In the genomic region with DNA sequence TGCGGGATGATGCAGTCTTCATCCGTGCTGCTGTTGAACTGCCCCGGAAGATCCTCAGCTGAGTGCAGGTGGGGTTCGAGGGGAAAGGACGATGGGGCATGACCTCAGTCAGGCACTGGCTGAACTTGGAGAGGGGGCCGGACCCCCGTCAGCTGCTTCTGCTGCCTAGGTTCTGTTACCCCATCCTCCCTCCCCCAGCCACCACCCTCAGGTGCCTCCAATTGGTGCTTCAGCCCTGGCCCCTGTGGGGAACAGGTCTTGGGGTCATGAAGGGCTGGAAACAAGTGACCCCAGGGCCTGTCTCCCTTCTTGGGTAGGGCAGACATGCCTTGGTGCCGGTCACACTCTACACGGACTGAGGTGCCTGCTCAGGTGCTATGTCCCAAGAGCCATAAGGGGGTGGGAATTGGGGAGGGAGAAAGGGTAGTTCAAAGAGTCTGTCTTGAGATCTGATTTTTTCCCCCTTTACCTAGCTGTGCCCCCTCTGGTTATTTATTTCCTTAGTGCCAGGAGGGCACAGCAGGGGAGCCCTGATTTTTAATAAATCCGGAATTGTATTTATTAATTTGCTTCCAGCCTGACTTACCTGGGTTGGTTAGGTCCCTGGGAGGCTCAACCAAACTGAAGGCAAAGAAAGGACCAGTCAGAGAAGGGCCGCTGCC, we compare ENCODE assay signal across 9 cellular contexts. TPM values are rescaled to one million over a fixed set of nuclear protein-coding genes. Genes with fewer than 3 reads are reported as not detected.
DNase-seq lines count a peak whose midpoint lies in the region; ATAC-seq and TF ChIP-seq lines count a peak whose summit lies in the region.
"Had no signal": no experiment of that assay in that cellular context is flagged by ENCODE, and none has a peak within 500 bp of the region (broad histone marks: within the 10 kb centered on the region; RNA-seq: fewer than 3 reads in every experiment).

No MANE protein-coding gene starts in this region.

- H3K27me3 ChIP-seq in HUES48 (ENCODE audit: control insufficient read depth, insufficient read depth, low read length) (no peaks in the 10 kb centered on the region), neural cell (ENCODE audit: insufficient read depth, low read depth, low read length) (no peaks in the 10 kb centered on the region)

- peaks cover 35% of the 10 kb centered on the region for H3K36me3 Mint-ChIP-seq in brain

- H3K9ac ChIP-seq in HUES48 (ENCODE audit: low read depth, low read length) (no peak overlapping the region), neural cell (ENCODE audit: low read length) (peak overlapping the region; percentile 56)

- peak overlapping the region; percentile 84 to 99 (median 89) for H3K27ac Mint-ChIP-seq in brain

- H3K9me3 ChIP-seq in HUES48 (ENCODE audit: control insufficient read depth, insufficient read depth, low read length) (no peaks in the 10 kb centered on the region), neural cell (ENCODE audit: low read length) (no peaks in the 10 kb centered on the region)
- H3K9me3 ChIP-seq: thoracic aorta had no signal

- no peak for TF ChIP-seq RAD21 in neural cell (conservative IDR thresholded peaks at IDR 0.05)

- H3K36me3 ChIP-seq in HUES48 (ENCODE audit: control insufficient read depth, insufficient read depth, low read length) (peaks cover 58% of the 10 kb centered on the region), neural cell (ENCODE audit: insufficient read depth, low read length) (peaks cover 22% of the 10 kb centered on the region)

- TF ChIP-seq CTCF in C4-2B (conservative IDR thresholded peaks at IDR 0.05) (0 out of 2 replicates have a peak, but pooled peaks have one; percentile 75), brain (conservative IDR thresholded peaks at IDR 0.05) (no peak), neural cell (IDR thresholded peaks at IDR 0.05; ENCODE audit: poor library complexity, severe bottlenecking) (no peak)

- no peak for ATAC-seq in HG02642 (IDR thresholded peaks at IDR 0.05; ENCODE audit: poor library complexity, unreplicated experiment)

- peaks cover 4% of the 10 kb centered on the region for H3F3A ChIP-seq in neural cell (ENCODE audit: insufficient read depth, low read length, poor library complexity, severe bottlenecking)

- peak overlapping the region; percentile 22 to 71 (median 26) for H3K4me3 Mint-ChIP-seq in brain

- H3K4me1 ChIP-seq in HUES48 (ENCODE audit: control insufficient read depth, insufficient read depth, low read length): peaks cover 22% of the 10 kb centered on the region

- H3K9me2 ChIP-seq in neural cell (ENCODE audit: insufficient read depth, low read length): no peaks in the 10 kb centered on the region

- H3K4me2 ChIP-seq in neural cell (ENCODE audit: low read length): no peak overlapping the region

- peaks cover 28% of the 10 kb centered on the region for H4K20me1 ChIP-seq in neural cell (ENCODE audit: insufficient read depth)

- no peaks in the 10 kb centered on the region for H3K9me3 Mint-ChIP-seq in brain

- H3K27ac ChIP-seq in C4-2B: peak overlapping the region; percentile 96
- H3K27ac ChIP-seq in HUES48 (ENCODE audit: low read depth, low read length): peak overlapping the region; percentile 71
- peak overlapping the region; percentile 59 for H3K27ac ChIP-seq in neural cell (ENCODE audit: low read length)
- H3K27ac ChIP-seq: thoracic aorta had no signal

- H3K79me2 ChIP-seq in neural cell (replicated peaks; ENCODE audit: insufficient read depth, low read length): peaks cover 36% of the 10 kb centered on the region

- no peak for TF ChIP-seq EP300 in neural cell (conservative IDR thresholded peaks at IDR 0.05; ENCODE audit: poor library complexity, severe bottlenecking)

- peaks cover 6% of the 10 kb centered on the region for H3K27me3 Mint-ChIP-seq in brain

- peaks cover 52% of the 10 kb centered on the region for H3K4me1 Mint-ChIP-seq in brain

- no peak overlapping the region for H3K4me3 ChIP-seq in HUES48 (ENCODE audit: low read depth, low read length)
- peak overlapping the region; percentile 39 for H3K4me3 ChIP-seq in neural cell (ENCODE audit: low read length)
- H3K4me3 ChIP-seq: thoracic aorta had no signal

- DNase-seq in SKM-1 (lab: John Stamatoyannopoulos, UW; ENCODE audit: unreplicated experiment) (no peak), NCI-H2171 (lab: John Stamatoyannopoulos, UW) (no peak), NCI-H1048 (lab: John Stamatoyannopoulos, UW) (no peak)

- H2AFZ ChIP-seq in neural cell (ENCODE audit: low read depth, low read length): no peak overlapping the region

TF ChIP-seq in neural cell, 6 proteins besides CTCF, POLR2A, EP300 and RAD21:
- TF ChIP-seq SMC3 (conservative IDR thresholded peaks at IDR 0.05; ENCODE audit: poor library complexity): no peak
- TF ChIP-seq MXI1 (conservative IDR thresholded peaks at IDR 0.05; ENCODE audit: poor library complexity, severe bottlenecking): no peak
- no peak for TF ChIP-seq EZH2 (IDR thresholded peaks at IDR 0.05; ENCODE audit: borderline replicate concordance, insufficient read depth, low read length, poor library complexity, severe bottlenecking)
- TF ChIP-seq, protein P1, sequence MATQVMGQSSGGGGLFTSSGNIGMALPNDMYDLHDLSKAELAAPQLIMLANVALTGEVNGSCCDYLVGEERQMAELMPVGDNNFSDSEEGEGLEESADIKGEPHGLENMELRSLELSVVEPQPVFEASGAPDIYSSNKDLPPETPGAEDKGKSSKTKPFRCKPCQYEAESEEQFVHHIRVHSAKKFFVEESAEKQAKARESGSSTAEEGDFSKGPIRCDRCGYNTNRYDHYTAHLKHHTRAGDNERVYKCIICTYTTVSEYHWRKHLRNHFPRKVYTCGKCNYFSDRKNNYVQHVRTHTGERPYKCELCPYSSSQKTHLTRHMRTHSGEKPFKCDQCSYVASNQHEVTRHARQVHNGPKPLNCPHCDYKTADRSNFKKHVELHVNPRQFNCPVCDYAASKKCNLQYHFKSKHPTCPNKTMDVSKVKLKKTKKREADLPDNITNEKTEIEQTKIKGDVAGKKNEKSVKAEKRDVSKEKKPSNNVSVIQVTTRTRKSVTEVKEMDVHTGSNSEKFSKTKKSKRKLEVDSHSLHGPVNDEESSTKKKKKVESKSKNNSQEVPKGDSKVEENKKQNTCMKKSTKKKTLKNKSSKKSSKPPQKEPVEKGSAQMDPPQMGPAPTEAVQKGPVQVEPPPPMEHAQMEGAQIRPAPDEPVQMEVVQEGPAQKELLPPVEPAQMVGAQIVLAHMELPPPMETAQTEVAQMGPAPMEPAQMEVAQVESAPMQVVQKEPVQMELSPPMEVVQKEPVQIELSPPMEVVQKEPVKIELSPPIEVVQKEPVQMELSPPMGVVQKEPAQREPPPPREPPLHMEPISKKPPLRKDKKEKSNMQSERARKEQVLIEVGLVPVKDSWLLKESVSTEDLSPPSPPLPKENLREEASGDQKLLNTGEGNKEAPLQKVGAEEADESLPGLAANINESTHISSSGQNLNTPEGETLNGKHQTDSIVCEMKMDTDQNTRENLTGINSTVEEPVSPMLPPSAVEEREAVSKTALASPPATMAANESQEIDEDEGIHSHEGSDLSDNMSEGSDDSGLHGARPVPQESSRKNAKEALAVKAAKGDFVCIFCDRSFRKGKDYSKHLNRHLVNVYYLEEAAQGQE (IDR thresholded peaks at IDR 0.05; ENCODE audit: borderline replicate concordance): no peak
- TF ChIP-seq TAF1 (IDR thresholded peaks at IDR 0.05; ENCODE audit: low read depth): no peak
- no peak for TF ChIP-seq POLR2AphosphoS5 (IDR thresholded peaks at IDR 0.05)

RNA-seq across cellular contexts. Expression of a gene that starts 5.8 kb away (rescaled TPM):
- polyA plus RNA-seq in brain (ENCODE audit: insufficient read depth, low read depth, low replicate concordance) (53.8 TPM), neural cell (139 and 146 TPM in 2 replicates)
- polyA minus RNA-seq in neural cell: 75.7 and 99.8 TPM in 2 replicates

RNA-seq across cellular contexts. Expression of a gene that starts 21.1 kb away (rescaled TPM):
- polyA plus RNA-seq in brain (ENCODE audit: insufficient read depth, low read depth, low replicate concordance) (2.1 TPM), neural cell (1.5 and 2.0 TPM in 2 replicates)
- polyA minus RNA-seq in neural cell: 0.24 and 0.93 TPM in 2 replicates

RNA-seq across cellular contexts. Expression of a gene that starts 23.6 kb away (rescaled TPM):
- polyA plus RNA-seq in brain (ENCODE audit: insufficient read depth, low read depth, low replicate concordance) (7.0 TPM), neural cell (not detected in 2 replicates)
- not detected in 2 replicates for polyA minus RNA-seq in neural cell

RNA-seq across cellular contexts. Expression of a gene that starts 29.9 kb away (rescaled TPM):
- 1,609 TPM for polyA plus RNA-seq in brain (ENCODE audit: insufficient read depth, low read depth, low replicate concordance)
- polyA plus RNA-seq in neural cell: 292 and 297 TPM in 2 replicates
- 108 and 122 TPM in 2 replicates for polyA minus RNA-seq in neural cell

RNA-seq across cellular contexts. Expression of a gene that starts 32.0 kb away (rescaled TPM):
- polyA plus RNA-seq in brain (ENCODE audit: insufficient read depth, low read depth, low replicate concordance) (41.9 TPM), neural cell (3.4 and 9.3 TPM in 2 replicates)
- polyA minus RNA-seq in neural cell: 1.7 and 2.4 TPM in 2 replicates
